Comparison of ENCODE assay signal across 12 cellular contexts in the genomic region with DNA sequence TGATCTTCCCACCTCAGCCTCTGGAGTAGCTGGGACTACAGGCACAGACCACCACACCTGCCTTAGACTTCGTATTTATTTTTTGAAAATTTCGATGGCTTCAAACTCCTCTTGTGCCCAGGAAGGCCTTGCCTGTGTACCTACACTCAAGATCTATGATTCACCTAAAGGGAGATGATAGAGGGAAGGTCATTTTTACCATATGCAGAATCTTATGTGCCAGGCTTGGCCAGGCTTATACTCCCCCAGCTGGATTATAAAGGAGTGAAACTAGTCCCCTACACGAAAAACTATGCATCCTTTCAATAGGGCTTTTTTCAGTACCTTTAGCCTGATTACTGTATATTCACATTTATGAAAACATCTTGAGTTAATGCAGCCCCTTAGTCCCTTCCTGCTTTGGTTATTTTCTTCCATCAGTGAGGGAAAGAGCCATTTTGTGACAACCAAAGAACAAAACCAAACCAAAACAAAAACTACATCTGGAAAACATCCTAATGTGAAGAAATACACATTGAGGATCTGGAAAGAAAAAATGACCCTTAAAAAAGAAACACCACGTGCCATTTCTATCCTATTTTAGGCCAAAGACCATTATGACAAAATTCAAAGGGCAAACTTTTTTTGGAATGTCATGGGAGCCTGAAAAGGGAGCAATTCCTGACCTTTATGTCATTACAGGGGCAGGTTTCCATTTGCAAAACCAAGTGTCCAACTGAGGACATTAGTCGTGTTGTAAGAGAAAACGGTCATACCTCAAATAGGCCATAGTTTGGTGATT. TPM values are rescaled to one million over a fixed set of nuclear protein-coding genes. Genes with fewer than 3 reads are reported as not detected.
DNase-seq lines count a peak whose midpoint lies in the region; ATAC-seq and TF ChIP-seq lines count a peak whose summit lies in the region.
"Had no signal": no experiment of that assay in that cellular context is flagged by ENCODE, and none has a peak within 500 bp of the region (broad histone marks: within the 10 kb centered on the region; RNA-seq: fewer than 3 reads in every experiment).

No MANE protein-coding gene starts in this region.

- peaks cover 0 to 5% (median 0%) of the 10 kb centered on the region in 4 donors for H3K27me3 ChIP-seq in esophagus squamous epithelium
- H3K27me3 ChIP-seq: left lung had no signal

- POLR2A ChIA-PET in WTC11 (lab: Charles Lee), result no interaction called here

- no peaks in the 10 kb centered on the region for H3K36me3 ChIP-seq in esophagus squamous epithelium

- peaks cover 53% of the 10 kb centered on the region for H3K4me1 Mint-ChIP-seq in activated CD8-positive, alpha-beta memory T cell treated with anti-CD3 and anti-CD28 coated beads, Interleukin-2, amount 10 ng/mL, durations not matched to agents 7 days and 5 days
- H3K4me1 Mint-ChIP-seq in WTC11, result peaks cover 23% of the 10 kb centered on the region

- peak overlapping the region; percentile 4 for H3K4me3 Mint-ChIP-seq in activated CD8-positive, alpha-beta memory T cell treated with anti-CD3 and anti-CD28 coated beads, Interleukin-2, amount 10 ng/mL, durations not matched to agents 7 days and 5 days
- H3K4me3 Mint-ChIP-seq in WTC11, result no peak overlapping the region
- H3K4me3 Mint-ChIP-seq: GM23338 had no signal

- H3K4me3 ChIP-seq in esophagus squamous epithelium, result no peak overlapping the region
- H3K4me3 ChIP-seq: GM23338, left lung had no signal

- H3K4me1 ChIP-seq in esophagus squamous epithelium, result no peaks in the 10 kb centered on the region

- intact Hi-C loops in esophagus squamous epithelium (cut with DNase I), result no loop called here

- TF ChIP-seq POLR2A in esophagus squamous epithelium (IDR thresholded peaks at IDR 0.05), result no peak

- peaks cover 70% of the 10 kb centered on the region for H3K36me3 Mint-ChIP-seq in activated CD8-positive, alpha-beta memory T cell treated with anti-CD3 and anti-CD28 coated beads, Interleukin-2, amount 10 ng/mL, durations not matched to agents 7 days and 5 days
- H3K36me3 Mint-ChIP-seq in WTC11, result no peaks in the 10 kb centered on the region

- CTCF ChIA-PET in activated CD8-positive, alpha-beta memory T cell treated with anti-CD3 and anti-CD28 coated beads, Interleukin-2, amount 10 ng/mL, durations not matched to agents 7 days and 5 days (lab: Charles Lee), result interaction anchor here (1.2 to 3.4 kb wide), 4 partner anchors 9 to 126 kb away, joined by 3 to 20 read pairs (median 4); no protein-coding TSS in a partner anchor
- CTCF ChIA-PET in WTC11 (lab: Charles Lee), result interaction anchor here (0.9 to 3.7 kb wide), 6 partner anchors 9 to 117 kb away, joined by 3 to 18 read pairs (median 6); no protein-coding TSS in a partner anchor

- peaks cover 2% of the 10 kb centered on the region for H3K9me3 Mint-ChIP-seq in activated CD8-positive, alpha-beta memory T cell treated with anti-CD3 and anti-CD28 coated beads, Interleukin-2, amount 10 ng/mL, durations not matched to agents 7 days and 5 days (ENCODE audit: low read depth)
- H3K9me3 Mint-ChIP-seq in WTC11, result no peaks in the 10 kb centered on the region
- H3K9me3 Mint-ChIP-seq: GM23338 had no signal

- ATAC-seq in activated CD8-positive, alpha-beta memory T cell treated with anti-CD3 and anti-CD28 coated beads, Interleukin-2, amount 10 ng/mL, durations not matched to agents 7 days and 5 days, result no peak
- ATAC-seq in WTC11, result no peak
- peak; percentile 53 for ATAC-seq in stimulated activated naive CD8-positive, alpha-beta T cell treated with anti-CD3 and anti-CD28 coated beads, Interleukin-15, Interleukin-2, amounts not matched to agents 100 U/mL and 50 U/mL, for 24 hours
- ATAC-seq in HG03565 (IDR thresholded peaks at IDR 0.05; ENCODE audit: unreplicated experiment), result no peak
- no peak for ATAC-seq in GM21825 (IDR thresholded peaks at IDR 0.05; ENCODE audit: unreplicated experiment)
- ATAC-seq: GM23338, left lung, SK-N-SH treated with all-trans-retinoic acid at 6 μM for 48 hours had no signal

- peak overlapping the region in 3 of 4 donors; percentile 8 to 36 (median 36) for H3K27ac ChIP-seq in esophagus squamous epithelium
- H3K27ac ChIP-seq: left lung had no signal

- TF ChIP-seq CTCF in WTC11 (IDR thresholded peaks at IDR 0.05), result no peak
- no peak for TF ChIP-seq CTCF in esophagus squamous epithelium (IDR thresholded peaks at IDR 0.05)

- H3K27me3 Mint-ChIP-seq in activated CD8-positive, alpha-beta memory T cell treated with anti-CD3 and anti-CD28 coated beads, Interleukin-2, amount 10 ng/mL, durations not matched to agents 7 days and 5 days, result no peaks in the 10 kb centered on the region
- H3K27me3 Mint-ChIP-seq in WTC11 (ENCODE audit: low read depth), result no peaks in the 10 kb centered on the region

- H3K9me3 ChIP-seq in esophagus squamous epithelium, result no peaks in the 10 kb centered on the region
- H3K9me3 ChIP-seq: left lung had no signal

- 64 to 83% methylated on average over 6 of the region's 6 CpGs for WGBS in esophagus squamous epithelium, 2 donors

- H3K27ac Mint-ChIP-seq in activated CD8-positive, alpha-beta memory T cell treated with anti-CD3 and anti-CD28 coated beads, Interleukin-2, amount 10 ng/mL, durations not matched to agents 7 days and 5 days, result peak overlapping the region; percentile 64
- H3K27ac Mint-ChIP-seq in WTC11, result peak overlapping the region; percentile 48; the same call in 1 of the 2 replicates
- H3K27ac Mint-ChIP-seq: GM23338 had no signal

- DNase-seq in activated CD8-positive, alpha-beta memory T cell treated with anti-CD3 and anti-CD28 coated beads, Interleukin-2, amount 10 ng/mL, durations not matched to agents 7 days and 5 days, result no peak
- no peak for DNase-seq in activated CD8-positive, alpha-beta memory T cell treated with anti-CD3 and anti-CD28 coated beads, Interleukin-2, amount 50 U/mL, for 4 hours
- DNase-seq in WTC11 (ENCODE audit: low spot score) (no peak), esophagus squamous epithelium (lab: John Stamatoyannopoulos, UW) (no peak), HK-2 (ENCODE audit: unreplicated experiment) (no peak)
- no peak for DNase-seq in stimulated activated naive CD8-positive, alpha-beta T cell treated with anti-CD3 and anti-CD28 coated beads, Interleukin-15, Interleukin-2, amounts not matched to agents 100 U/mL and 50 U/mL, for 24 hours
- DNase-seq: left lung, NCI-H1105 treated with DMSO at 0.1 percent for 48 hours had no signal

TF ChIP-seq in WTC11, 78 proteins besides CTCF, POLR2A, EP300 and RAD21:
- TF ChIP-seq, protein P1, sequence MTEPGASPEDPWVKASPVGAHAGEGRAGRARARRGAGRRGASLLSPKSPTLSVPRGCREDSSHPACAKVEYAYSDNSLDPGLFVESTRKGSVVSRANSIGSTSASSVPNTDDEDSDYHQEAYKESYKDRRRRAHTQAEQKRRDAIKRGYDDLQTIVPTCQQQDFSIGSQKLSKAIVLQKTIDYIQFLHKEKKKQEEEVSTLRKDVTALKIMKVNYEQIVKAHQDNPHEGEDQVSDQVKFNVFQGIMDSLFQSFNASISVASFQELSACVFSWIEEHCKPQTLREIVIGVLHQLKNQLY (CRISPR knock-in tag; IDR thresholded peaks at IDR 0.05), result no peak
- TF ChIP-seq NR2C2 (CRISPR knock-in tag; IDR thresholded peaks at IDR 0.05), result no peak
- no peak for TF ChIP-seq KAT7 (CRISPR knock-in tag; IDR thresholded peaks at IDR 0.05; ENCODE audit: borderline replicate concordance)
- no peak for TF ChIP-seq NR1H2 (CRISPR knock-in tag; IDR thresholded peaks at IDR 0.05)
- TF ChIP-seq, protein P2, sequence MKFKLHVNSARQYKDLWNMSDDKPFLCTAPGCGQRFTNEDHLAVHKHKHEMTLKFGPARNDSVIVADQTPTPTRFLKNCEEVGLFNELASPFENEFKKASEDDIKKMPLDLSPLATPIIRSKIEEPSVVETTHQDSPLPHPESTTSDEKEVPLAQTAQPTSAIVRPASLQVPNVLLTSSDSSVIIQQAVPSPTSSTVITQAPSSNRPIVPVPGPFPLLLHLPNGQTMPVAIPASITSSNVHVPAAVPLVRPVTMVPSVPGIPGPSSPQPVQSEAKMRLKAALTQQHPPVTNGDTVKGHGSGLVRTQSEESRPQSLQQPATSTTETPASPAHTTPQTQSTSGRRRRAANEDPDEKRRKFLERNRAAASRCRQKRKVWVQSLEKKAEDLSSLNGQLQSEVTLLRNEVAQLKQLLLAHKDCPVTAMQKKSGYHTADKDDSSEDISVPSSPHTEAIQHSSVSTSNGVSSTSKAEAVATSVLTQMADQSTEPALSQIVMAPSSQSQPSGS (CRISPR knock-in tag; IDR thresholded peaks at IDR 0.05; ENCODE audit: borderline replicate concordance, low read depth), result no peak
- TF ChIP-seq RORB (CRISPR knock-in tag; IDR thresholded peaks at IDR 0.05), result no peak
- no peak for TF ChIP-seq TEAD1 (CRISPR knock-in tag; IDR thresholded peaks at IDR 0.05)
- TF ChIP-seq JAZF1 (CRISPR knock-in tag; IDR thresholded peaks at IDR 0.05), result no peak
- no peak for TF ChIP-seq SOX15 (CRISPR knock-in tag; IDR thresholded peaks at IDR 0.05)

RNA-seq across cellular contexts. Expression of a gene that starts 34.7 kb away (rescaled TPM):
- total RNA-seq in activated CD8-positive, alpha-beta memory T cell treated with anti-CD3 and anti-CD28 coated beads, Interleukin-2, amount 10 ng/mL, durations not matched to agents 7 days and 5 days, result 100 to 1,000 TPM in 1 of 2 experiments, 10 to 100 TPM in 1; 53.4 to 104 TPM
- total RNA-seq in WTC11 (2021), result 11.3 to 13.5 TPM (median 11.9 TPM) in 3 replicates
- 1 to 10 TPM in 3 of 4 donors, under 1 TPM in 1; 0.83 to 4.4 (median 3.3) TPM for total RNA-seq in esophagus squamous epithelium
